Comparison of ENCODE assay signal across 1 cellular context in genomic region chr19:10927691-10928562, GRCh38.
TF ChIP-seq lines count a peak whose summit lies in the region.

No MANE protein-coding gene starts in this region.

TF ChIP-seq in GM12878, 131 proteins besides CTCF, POLR2A, EP300 and RAD21:
- no peak for TF ChIP-seq TARDBP (IDR thresholded peaks at IDR 0.05; ENCODE audit: borderline replicate concordance)
- TF ChIP-seq, protein P1, sequence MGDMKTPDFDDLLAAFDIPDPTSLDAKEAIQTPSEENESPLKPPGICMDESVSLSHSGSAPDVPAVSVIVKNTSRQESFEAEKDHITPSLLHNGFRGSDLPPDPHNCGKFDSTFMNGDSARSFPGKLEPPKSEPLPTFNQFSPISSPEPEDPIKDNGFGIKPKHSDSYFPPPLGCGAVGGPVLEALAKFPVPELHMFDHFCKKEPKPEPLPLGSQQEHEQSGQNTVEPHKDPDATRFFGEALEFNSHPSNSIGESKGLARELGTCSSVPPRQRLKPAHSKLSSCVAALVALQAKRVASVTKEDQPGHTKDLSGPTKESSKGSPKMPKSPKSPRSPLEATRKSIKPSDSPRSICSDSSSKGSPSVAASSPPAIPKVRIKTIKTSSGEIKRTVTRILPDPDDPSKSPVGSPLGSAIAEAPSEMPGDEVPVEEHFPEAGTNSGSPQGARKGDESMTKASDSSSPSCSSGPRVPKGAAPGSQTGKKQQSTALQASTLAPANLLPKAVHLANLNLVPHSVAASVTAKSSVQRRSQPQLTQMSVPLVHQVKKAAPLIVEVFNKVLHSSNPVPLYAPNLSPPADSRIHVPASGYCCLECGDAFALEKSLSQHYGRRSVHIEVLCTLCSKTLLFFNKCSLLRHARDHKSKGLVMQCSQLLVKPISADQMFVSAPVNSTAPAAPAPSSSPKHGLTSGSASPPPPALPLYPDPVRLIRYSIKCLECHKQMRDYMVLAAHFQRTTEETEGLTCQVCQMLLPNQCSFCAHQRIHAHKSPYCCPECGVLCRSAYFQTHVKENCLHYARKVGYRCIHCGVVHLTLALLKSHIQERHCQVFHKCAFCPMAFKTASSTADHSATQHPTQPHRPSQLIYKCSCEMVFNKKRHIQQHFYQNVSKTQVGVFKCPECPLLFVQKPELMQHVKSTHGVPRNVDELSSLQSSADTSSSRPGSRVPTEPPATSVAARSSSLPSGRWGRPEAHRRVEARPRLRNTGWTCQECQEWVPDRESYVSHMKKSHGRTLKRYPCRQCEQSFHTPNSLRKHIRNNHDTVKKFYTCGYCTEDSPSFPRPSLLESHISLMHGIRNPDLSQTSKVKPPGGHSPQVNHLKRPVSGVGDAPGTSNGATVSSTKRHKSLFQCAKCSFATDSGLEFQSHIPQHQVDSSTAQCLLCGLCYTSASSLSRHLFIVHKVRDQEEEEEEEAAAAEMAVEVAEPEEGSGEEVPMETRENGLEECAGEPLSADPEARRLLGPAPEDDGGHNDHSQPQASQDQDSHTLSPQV (IDR thresholded peaks at IDR 0.05) = no peak
- TF ChIP-seq, protein P2, sequence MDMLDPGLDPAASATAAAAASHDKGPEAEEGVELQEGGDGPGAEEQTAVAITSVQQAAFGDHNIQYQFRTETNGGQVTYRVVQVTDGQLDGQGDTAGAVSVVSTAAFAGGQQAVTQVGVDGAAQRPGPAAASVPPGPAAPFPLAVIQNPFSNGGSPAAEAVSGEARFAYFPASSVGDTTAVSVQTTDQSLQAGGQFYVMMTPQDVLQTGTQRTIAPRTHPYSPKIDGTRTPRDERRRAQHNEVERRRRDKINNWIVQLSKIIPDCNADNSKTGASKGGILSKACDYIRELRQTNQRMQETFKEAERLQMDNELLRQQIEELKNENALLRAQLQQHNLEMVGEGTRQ (IDR thresholded peaks at IDR 0.05; ENCODE audit: borderline replicate concordance, low read depth, low read length) = no peak; the same call in 1 of the 2 replicates
- no peak for TF ChIP-seq POLR2AphosphoS5 (IDR thresholded peaks at IDR 0.05; ENCODE audit: low read length)
- 0 out of 2 replicates have a peak, but pooled peaks have one; percentile 25 for TF ChIP-seq MXI1 (IDR thresholded peaks at IDR 0.05; ENCODE audit: low read depth, low read length)
- no peak for TF ChIP-seq STAT3 (IDR thresholded peaks at IDR 0.05; ENCODE audit: low read depth, low read length)
- TF ChIP-seq ETV6 (conservative IDR thresholded peaks at IDR 0.05 in 1 of 2, IDR thresholded peaks at IDR 0.05 in 1 of 2; ENCODE audit: borderline replicate concordance in 1 of 2, low read depth in 1 of 2) = no peak
- no peak for TF ChIP-seq TAF1 (IDR thresholded peaks at IDR 0.05; ENCODE audit: borderline replicate concordance, low read depth, low read length)
- TF ChIP-seq CREB1 (IDR thresholded peaks at IDR 0.05; ENCODE audit: low read depth) = no peak
- no peak for TF ChIP-seq ZNF24 (IDR thresholded peaks at IDR 0.05)
- peak; percentile 39; the same call in 1 of the 2 replicates for TF ChIP-seq ZNF687 (IDR thresholded peaks at IDR 0.05)
- TF ChIP-seq ZNF207 (IDR thresholded peaks at IDR 0.05; ENCODE audit: borderline replicate concordance) = no peak
- no peak for TF ChIP-seq FOXM1 (IDR thresholded peaks at IDR 0.05; ENCODE audit: low read depth, low read length)
- 0 out of 2 replicates have a peak, but pooled peaks have one; percentile 18 for TF ChIP-seq MAX (IDR thresholded peaks at IDR 0.05; ENCODE audit: low read depth, low read length)
- peak in 1 of 2 experiments; percentile 60; a peak in 2 of 4 replicates for TF ChIP-seq BHLHE40 (IDR thresholded peaks at IDR 0.05; ENCODE audit: borderline replicate concordance in 1 of 2, low read depth in 2 of 2, low read length in 1 of 2)
- TF ChIP-seq CHD1 (IDR thresholded peaks at IDR 0.05; ENCODE audit: low read depth, low read length) = no peak
- TF ChIP-seq IKZF1 (conservative IDR thresholded peaks at IDR 0.05) = 0 out of 2 replicates have a peak, but pooled peaks have one; percentile 20
- TF ChIP-seq KAT2A (conservative IDR thresholded peaks at IDR 0.05; ENCODE audit: control insufficient read depth, low read depth, low read length) = no peak
- TF ChIP-seq ELK1 (IDR thresholded peaks at IDR 0.05; ENCODE audit: low read depth, low read length) = no peak
- TF ChIP-seq JUND (IDR thresholded peaks at IDR 0.05; ENCODE audit: low read depth, low read length) = no peak
- TF ChIP-seq, protein P3, sequence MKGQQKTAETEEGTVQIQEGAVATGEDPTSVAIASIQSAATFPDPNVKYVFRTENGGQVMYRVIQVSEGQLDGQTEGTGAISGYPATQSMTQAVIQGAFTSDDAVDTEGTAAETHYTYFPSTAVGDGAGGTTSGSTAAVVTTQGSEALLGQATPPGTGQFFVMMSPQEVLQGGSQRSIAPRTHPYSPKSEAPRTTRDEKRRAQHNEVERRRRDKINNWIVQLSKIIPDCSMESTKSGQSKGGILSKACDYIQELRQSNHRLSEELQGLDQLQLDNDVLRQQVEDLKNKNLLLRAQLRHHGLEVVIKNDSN (IDR thresholded peaks at IDR 0.05; ENCODE audit: borderline replicate concordance, extremely low read length, insufficient read depth, low read depth, low read length) = peak; percentile 76
- no peak for TF ChIP-seq ZNF274 (IDR thresholded peaks at IDR 0.05; ENCODE audit: insufficient read depth, insufficient read length)
- no peak for TF ChIP-seq CHD4 (IDR thresholded peaks at IDR 0.05)
- TF ChIP-seq, protein P4, sequence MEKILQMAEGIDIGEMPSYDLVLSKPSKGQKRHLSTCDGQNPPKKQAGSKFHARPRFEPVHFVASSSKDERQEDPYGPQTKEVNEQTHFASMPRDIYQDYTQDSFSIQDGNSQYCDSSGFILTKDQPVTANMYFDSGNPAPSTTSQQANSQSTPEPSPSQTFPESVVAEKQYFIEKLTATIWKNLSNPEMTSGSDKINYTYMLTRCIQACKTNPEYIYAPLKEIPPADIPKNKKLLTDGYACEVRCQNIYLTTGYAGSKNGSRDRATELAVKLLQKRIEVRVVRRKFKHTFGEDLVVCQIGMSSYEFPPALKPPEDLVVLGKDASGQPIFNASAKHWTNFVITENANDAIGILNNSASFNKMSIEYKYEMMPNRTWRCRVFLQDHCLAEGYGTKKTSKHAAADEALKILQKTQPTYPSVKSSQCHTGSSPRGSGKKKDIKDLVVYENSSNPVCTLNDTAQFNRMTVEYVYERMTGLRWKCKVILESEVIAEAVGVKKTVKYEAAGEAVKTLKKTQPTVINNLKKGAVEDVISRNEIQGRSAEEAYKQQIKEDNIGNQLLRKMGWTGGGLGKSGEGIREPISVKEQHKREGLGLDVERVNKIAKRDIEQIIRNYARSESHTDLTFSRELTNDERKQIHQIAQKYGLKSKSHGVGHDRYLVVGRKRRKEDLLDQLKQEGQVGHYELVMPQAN (conservative IDR thresholded peaks at IDR 0.05) = no peak
- 0 out of 2 replicates have a peak, but pooled peaks have one; percentile 9 for TF ChIP-seq NR2F1 (conservative IDR thresholded peaks at IDR 0.05)
- no peak for TF ChIP-seq TCF12 (IDR thresholded peaks at IDR 0.05; ENCODE audit: low read depth, low read length)
- no peak for TF ChIP-seq BCL11A (IDR thresholded peaks at IDR 0.05; ENCODE audit: low read depth, low read length)
- no peak for TF ChIP-seq GATAD2B (conservative IDR thresholded peaks at IDR 0.05; ENCODE audit: low read depth)
- TF ChIP-seq SRF (IDR thresholded peaks at IDR 0.05; ENCODE audit: low read depth in 2 of 2, low read length in 2 of 2) = peak in 1 of 2 experiments; percentile 1; a peak in 1 of 4 replicates
- no peak for TF ChIP-seq FOS (IDR thresholded peaks at IDR 0.05; ENCODE audit: borderline replicate concordance, extremely low read depth, insufficient read length)
- peak; percentile 84 for TF ChIP-seq RAD51 (IDR thresholded peaks at IDR 0.05)
TF ChIP-seq in GM12878: peak in this region for 9.
